Comparison of ENCODE assay signal across 1 cellular context in genomic region chr9:110671849-110672248, GRCh38.
TF ChIP-seq lines count a peak whose summit lies in the region.

No MANE protein-coding gene starts in this region.

TF ChIP-seq in A549, 52 proteins besides CTCF, POLR2A, EP300 and RAD21 (continued from another document):
- TF ChIP-seq BCL3 (IDR thresholded peaks at IDR 0.05): no peak
